ENCODE assay signal across 23 cellular contexts in genomic region chr10:1345368-1345767, GRCh38.
"Had no signal": no experiment of that assay in that cellular context is flagged by ENCODE, and none has a peak within 500 bp of the region (broad histone marks: within the 10 kb centered on the region; RNA-seq: fewer than 3 reads in every experiment).

No MANE protein-coding gene starts in this region.

- H3K4me1 ChIP-seq: SJSA1 had no signal

- H3K4me3 ChIP-seq: MG63, SJSA1 had no signal

- H3K36me3 ChIP-seq: MG63, SJSA1 had no signal

- DNase-seq: activated CD4-positive, alpha-beta T cell treated with anti-CD3 and anti-CD28 coated beads, Interleukin-2, amount 10 ng/mL, durations not matched to agents 24 days and 14 days; activated CD4-positive, alpha-beta T cell treated with anti-CD3 and anti-CD28 coated beads, Interleukin-2, amount 50 U/mL, for 4 hours; activated CD8-positive, alpha-beta T cell treated with anti-CD3 and anti-CD28 coated beads for 36 hours; activated gamma-delta T cell; activated naive CD4-positive, alpha-beta T cell treated with Interleukin-2 at 50 U/mL for 16 hours; activated T-cell treated with anti-CD3 and anti-CD28 coated beads, Interleukin-2, amount 50 U/mL, for 24 hours; anterior cingulate cortex; central memory CD4-positive, alpha-beta T cell; Kasumi-1; KG1; MG63; NCI-H1048; NCI-H1105 treated with DMSO at 0.1 percent for 48 hours; NCI-H1436 treated with DMSO at 0.1 percent for 48 hours; NCI-H1694 treated with DMSO at 0.1 percent for 48 hours; NCI-H2029; NCI-H345; NCI-H524 treated with DMSO at 0.1 percent for 48 hours; SHP77 had no signal

- H3K27ac ChIP-seq: SJSA1 had no signal

- ATAC-seq: activated CD8-positive, alpha-beta T cell treated with anti-CD3 and anti-CD28 coated beads for 36 hours; Panc1 had no signal

- H3K9me3 ChIP-seq: MG63, SJSA1 had no signal

- FAIRE-seq: bronchial epithelial cell, TTC549 had no signal

- H3K27me3 ChIP-seq: MG63, SJSA1 had no signal
